In the genomic region with DNA sequence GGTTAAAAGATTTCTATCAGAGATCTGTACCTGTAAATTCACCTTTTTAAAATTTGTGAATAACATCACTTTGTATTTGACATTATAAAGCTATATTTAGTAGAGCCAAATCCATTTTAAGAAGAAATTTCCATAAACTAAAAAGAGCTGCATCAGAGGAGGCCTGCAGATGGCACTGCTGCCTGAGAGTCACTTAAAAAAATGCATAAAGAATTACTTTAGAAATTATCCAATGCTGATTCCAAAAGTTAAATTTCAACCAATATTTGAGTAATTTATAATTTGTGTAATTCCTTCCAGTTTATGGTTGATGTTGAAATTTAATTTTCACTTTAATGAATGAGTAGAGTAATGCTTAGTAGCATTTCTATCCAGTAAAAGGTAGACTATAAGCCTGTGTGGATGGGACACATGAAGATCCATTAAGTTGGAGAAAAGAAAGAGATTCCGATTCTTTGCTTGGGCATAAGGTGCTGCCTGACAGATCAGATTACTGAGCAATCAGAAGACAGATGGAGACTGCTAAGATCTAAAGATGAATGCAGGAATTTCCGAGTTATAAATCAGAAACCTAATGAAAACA, we compare ENCODE assay signal across 1 cellular context.
A peak's percentile ranks its signal among the peaks of the same experiment; 100 is the strongest.
TF ChIP-seq lines count a peak whose summit lies in the region.

No MANE protein-coding gene starts in this region.

TF ChIP-seq in K562, 482 proteins besides CTCF, POLR2A, EP300 and RAD21:
- no peak for TF ChIP-seq RBM39 (optimal IDR thresholded peaks at IDR 0.05; ENCODE audit: low read depth, low read length)
- TF ChIP-seq DEAF1 (CRISPR knock-in tag; IDR thresholded peaks at IDR 0.05) = peak; percentile 44; the same call in 1 of the 2 replicates
